In the genomic region with DNA sequence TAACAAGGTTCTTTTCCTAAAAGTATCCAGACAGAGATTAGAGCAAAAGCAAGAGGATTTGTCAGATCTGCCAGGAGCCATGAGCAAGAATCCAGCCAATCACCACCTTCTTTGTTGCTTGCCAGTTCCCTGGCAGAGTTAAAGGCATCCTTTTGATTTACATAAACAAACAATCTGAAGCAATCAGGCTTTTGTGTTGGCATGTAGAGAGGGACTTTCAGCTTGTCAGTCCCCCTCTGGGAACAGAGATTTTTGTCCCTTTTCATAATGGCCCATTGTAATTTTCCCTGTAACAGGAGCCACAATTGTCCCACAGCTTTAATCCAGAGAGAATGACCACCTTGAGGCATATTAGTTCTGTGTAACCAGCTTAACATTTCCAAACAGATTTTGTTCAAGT, we compare ENCODE assay signal across 13 cellular contexts. TPM values are rescaled to one million over a fixed set of nuclear protein-coding genes. Genes with fewer than 3 reads are reported as not detected.
DNase-seq lines count a peak whose midpoint lies in the region; ATAC-seq, FAIRE-seq and TF ChIP-seq lines count a peak whose summit lies in the region.
"Had no signal": no experiment of that assay in that cellular context is flagged by ENCODE, and none has a peak within 500 bp of the region (broad histone marks: within the 10 kb centered on the region; RNA-seq: fewer than 3 reads in every experiment).

A gene with protein sequence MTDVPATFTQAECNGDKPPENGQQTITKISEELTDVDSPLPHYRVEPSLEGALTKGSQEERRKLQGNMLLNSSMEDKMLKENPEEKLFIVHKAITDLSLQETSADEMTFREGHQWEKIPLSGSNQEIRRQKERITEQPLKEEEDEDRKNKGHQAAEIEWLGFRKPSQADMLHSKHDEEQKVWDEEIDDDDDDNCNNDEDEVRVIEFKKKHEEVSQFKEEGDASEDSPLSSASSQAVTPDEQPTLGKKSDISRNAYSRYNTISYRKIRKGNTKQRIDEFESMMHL (minus strand): TSS at position 39 of the 400 bp plus-strand sequence. CDS start 182 bp downstream, outside the sequence.

- H3K36me3 ChIP-seq in bronchial epithelial cell (ENCODE audit: control insufficient read depth, insufficient read depth, low read length), result no peaks in the 10 kb centered on the region
- H3K36me3 ChIP-seq: suprapubic skin had no signal

- peaks cover 1% of the 10 kb centered on the region for H3K27me3 ChIP-seq in bronchial epithelial cell (ENCODE audit: control insufficient read depth, insufficient read depth, low read length)
- H3K27me3 ChIP-seq: suprapubic skin had no signal

- H3K4me3 ChIP-seq in bronchial epithelial cell (ENCODE audit: low read depth, low read length), result no peak within 1 kb of the TSS
- H3K4me3 ChIP-seq: suprapubic skin had no signal

- ATAC-seq in GM21381 (IDR thresholded peaks at IDR 0.05; ENCODE audit: unreplicated experiment) (no peak), HG03039 (IDR thresholded peaks at IDR 0.05; ENCODE audit: unreplicated experiment) (no peak), GM21723 (IDR thresholded peaks at IDR 0.05; ENCODE audit: unreplicated experiment) (no peak)
- ATAC-seq: sciatic nerve had no signal

- DNase-seq in GM12892 (ENCODE audit: insufficient read length) (no peak), NCI-H2081 treated with DMSO at 0.1 percent for 48 hours (lab: John Stamatoyannopoulos, UW) (peak; percentile 26), bronchial epithelial cell (ENCODE audit: low read depth) (peak; percentile 39), middle frontal gyrus (ENCODE audit: extremely low spot score, low spot score) (peak; percentile 70)
- DNase-seq: activated CD4-positive, alpha-beta memory T cell treated with anti-CD3 and anti-CD28 coated beads for 36 hours; activated naive CD4-positive, alpha-beta T cell treated with Interleukin-2 at 50 U/mL for 16 hours had no signal

- FAIRE-seq in GM12892 (lab: Jason Lieb, UNC) (peak; percentile 9), bronchial epithelial cell (lab: Jason Lieb, UNC) (no peak)

- TF ChIP-seq POLR2A in GM12892 (IDR thresholded peaks at IDR 0.05; ENCODE audit: low read depth, low read length), result no peak

- no peak for TF ChIP-seq CTCF in bronchial epithelial cell (IDR thresholded peaks at IDR 0.05; ENCODE audit: insufficient read depth, low read length, severe bottlenecking)

RNA-seq across cellular contexts. Expression of the gene that starts here (rescaled TPM):
- 1.8 TPM for polyA plus RNA-seq in GM12892 (2012; ENCODE audit: missing spikeins)
- not detected in 2 replicates for total RNA-seq in bronchial epithelial cell
- total RNA-seq: chondrocyte had no signal
- polyA plus RNA-seq: fibroblast of lung had no signal

Comparison
In these comparisons a context has a peak if more than half of its experiments do, and no peak if none do; other contexts are left out.
1. Peak in DNase-seq in bronchial epithelial cell; RNA of the gene not detected or under 1 TPM.